ENCODE assay signal across 14 cellular contexts in genomic region chr6:113351183-113351834, GRCh38.
DNase-seq lines count a peak whose midpoint lies in the region; ATAC-seq and TF ChIP-seq lines count a peak whose summit lies in the region.
"Had no signal": no experiment of that assay in that cellular context is flagged by ENCODE, and none has a peak within 500 bp of the region (broad histone marks: within the 10 kb centered on the region; RNA-seq: fewer than 3 reads in every experiment).

No MANE protein-coding gene starts in this region.

- CTCF ChIA-PET in SK-N-SH (lab: Yijun Ruan, JAX), result no interaction called here

- H4K20me1 ChIP-seq in SK-N-SH (ENCODE audit: insufficient read depth) (no peaks in the 10 kb centered on the region), fibroblast of lung (ENCODE audit: control insufficient read depth, extremely low read depth, insufficient read depth, low read length) (no peaks in the 10 kb centered on the region)

- H2AFZ ChIP-seq in SK-N-SH (ENCODE audit: low read depth) (no peak overlapping the region), fibroblast of lung (ENCODE audit: low read length) (no peak overlapping the region)

- no peaks in the 10 kb centered on the region for H3K9me2 ChIP-seq in SK-N-SH

- 33% methylated on average over 4 of the region's 4 CpGs for WGBS in SK-N-SH (ENCODE audit: low lambda C conversion rate)

- TF ChIP-seq EP300 in SK-N-SH (IDR thresholded peaks at IDR 0.05; ENCODE audit: borderline replicate concordance in 1 of 2, low read depth in 1 of 2, low read length in 1 of 2), result peak; percentile 61 to 66; a peak in 1 of 4 replicates

- H3K9ac ChIP-seq in SK-N-SH (peak overlapping the region; percentile 69; the same call in 1 of the 2 replicates), fibroblast of lung (ENCODE audit: insufficient read depth, low read length) (no peak overlapping the region)

- peak; percentile 58 for ATAC-seq in sciatic nerve
- no peak for ATAC-seq in HG03280 (IDR thresholded peaks at IDR 0.05; ENCODE audit: unreplicated experiment)

- H3K4me3 ChIP-seq in SK-N-SH (ENCODE audit: low read depth in 2 of 2, low read length in 1 of 2) (no peak overlapping the region), fibroblast of lung (replicated peaks in 1 of 4; ENCODE audit: control extremely low read depth in 1 of 4, insufficient read depth in 1 of 4, low read depth in 3 of 4, low read length in 4 of 4) (no peak overlapping the region)

- DNase-seq in DMS 273 (lab: John Stamatoyannopoulos, UW; ENCODE audit: unreplicated experiment), result peak; percentile 19
- DNase-seq in DMS 273 treated with DMSO at 0.1 percent for 48 hours (lab: John Stamatoyannopoulos, UW), result no peak
- DNase-seq in SK-N-SH, result no peak
- DNase-seq in fibroblast of lung (ENCODE audit: low read depth in 2 of 2), result peak; percentile 72 to 92
- DNase-seq in sciatic nerve (ENCODE audit: low spot score), result no peak
- DNase-seq in NCI-H774 (lab: John Stamatoyannopoulos, UW), result no peak
- DNase-seq in activated CD4-positive, alpha-beta T cell treated with anti-CD3 and anti-CD28 coated beads for 48 hours, result no peak
- DNase-seq: activated CD4-positive, alpha-beta memory T cell treated with anti-CD3 and anti-CD28 coated beads, Interleukin-2, amount 10 ng/mL, durations not matched to agents 7 days and 5 days; activated naive CD4-positive, alpha-beta T cell treated with Interleukin-2 at 50 U/mL for 16 hours; DMS79 treated with DMSO at 0.1 percent for 48 hours; mesendoderm; NCI-H524 treated with DMSO at 0.1 percent for 48 hours; substantia nigra had no signal

- intact Hi-C loops in sciatic nerve (cut with DNase I), result no loop called here

- H3F3A ChIP-seq in SK-N-SH (replicated peaks; ENCODE audit: insufficient read depth), result peaks cover 45% of the 10 kb centered on the region

- POLR2A ChIA-PET in SK-N-SH (lab: Yijun Ruan, JAX), result no interaction called here

- no peak for TF ChIP-seq RAD21 in SK-N-SH (IDR thresholded peaks at IDR 0.05; ENCODE audit: low read length)

- H3K27ac ChIP-seq in SK-N-SH (ENCODE audit: low read depth in 2 of 2, low read length in 1 of 2) (peak overlapping the region; percentile 89 to 95), fibroblast of lung (ENCODE audit: insufficient read depth, low read length) (peak overlapping the region; percentile 83)

- H3K79me2 ChIP-seq in SK-N-SH (ENCODE audit: insufficient read depth) (no peaks in the 10 kb centered on the region), fibroblast of lung (ENCODE audit: control insufficient read depth, insufficient read depth, low read length) (no peaks in the 10 kb centered on the region)

- no peak for TF ChIP-seq CTCF in SK-N-SH (IDR thresholded peaks at IDR 0.05)
- TF ChIP-seq CTCF in fibroblast of lung (conservative IDR thresholded peaks at IDR 0.05 in 1 of 2, IDR thresholded peaks at IDR 0.05 in 1 of 2; ENCODE audit: low read depth in 1 of 2, low read length in 2 of 2), result no peak

- no peaks in the 10 kb centered on the region for H3K9me3 ChIP-seq in SK-N-SH
- H3K9me3 ChIP-seq in fibroblast of lung (ENCODE audit: control insufficient read depth, insufficient read depth, low read depth, low read length), result no peaks in the 10 kb centered on the region

- H3K36me3 ChIP-seq in SK-N-SH (replicated peaks in 1 of 2; ENCODE audit: control insufficient read depth in 1 of 2, insufficient read depth in 2 of 2, low read length in 1 of 2), result no peaks in the 10 kb centered on the region
- no peaks in the 10 kb centered on the region for H3K36me3 ChIP-seq in fibroblast of lung (ENCODE audit: control insufficient read depth, insufficient read depth, low read length)

- no peaks in the 10 kb centered on the region for H3K27me3 ChIP-seq in SK-N-SH (ENCODE audit: insufficient read depth)
- H3K27me3 ChIP-seq in fibroblast of lung (ENCODE audit: control insufficient read depth, insufficient read depth, low read length), result no peaks in the 10 kb centered on the region

- H3K4me2 ChIP-seq in SK-N-SH (peak overlapping the region; percentile 61), fibroblast of lung (ENCODE audit: extremely low read depth, insufficient read depth, low read length) (peak overlapping the region; percentile 84)

- H3K4me1 ChIP-seq in SK-N-SH (ENCODE audit: control insufficient read depth in 1 of 2, insufficient read depth in 2 of 2, low read depth in 1 of 2, low read length in 1 of 2), result peaks cover 8 to 41% of the 10 kb centered on the region in 2 experiments
- peaks cover 23% of the 10 kb centered on the region for H3K4me1 ChIP-seq in fibroblast of lung (ENCODE audit: control insufficient read depth, extremely low read depth, insufficient read depth, low read length)

TF ChIP-seq in SK-N-SH, 30 proteins besides CTCF, POLR2A, EP300 and RAD21:
- TF ChIP-seq, protein P1, sequence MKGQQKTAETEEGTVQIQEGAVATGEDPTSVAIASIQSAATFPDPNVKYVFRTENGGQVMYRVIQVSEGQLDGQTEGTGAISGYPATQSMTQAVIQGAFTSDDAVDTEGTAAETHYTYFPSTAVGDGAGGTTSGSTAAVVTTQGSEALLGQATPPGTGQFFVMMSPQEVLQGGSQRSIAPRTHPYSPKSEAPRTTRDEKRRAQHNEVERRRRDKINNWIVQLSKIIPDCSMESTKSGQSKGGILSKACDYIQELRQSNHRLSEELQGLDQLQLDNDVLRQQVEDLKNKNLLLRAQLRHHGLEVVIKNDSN (IDR thresholded peaks at IDR 0.05; ENCODE audit: borderline replicate concordance, low read depth), result no peak
- TF ChIP-seq, protein P2, sequence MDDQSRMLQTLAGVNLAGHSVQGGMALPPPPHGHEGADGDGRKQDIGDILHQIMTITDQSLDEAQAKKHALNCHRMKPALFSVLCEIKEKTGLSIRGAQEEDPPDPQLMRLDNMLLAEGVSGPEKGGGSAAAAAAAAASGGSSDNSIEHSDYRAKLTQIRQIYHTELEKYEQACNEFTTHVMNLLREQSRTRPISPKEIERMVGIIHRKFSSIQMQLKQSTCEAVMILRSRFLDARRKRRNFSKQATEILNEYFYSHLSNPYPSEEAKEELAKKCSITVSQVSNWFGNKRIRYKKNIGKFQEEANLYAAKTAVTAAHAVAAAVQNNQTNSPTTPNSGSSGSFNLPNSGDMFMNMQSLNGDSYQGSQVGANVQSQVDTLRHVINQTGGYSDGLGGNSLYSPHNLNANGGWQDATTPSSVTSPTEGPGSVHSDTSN (IDR thresholded peaks at IDR 0.05), result peak; percentile 59
- TF ChIP-seq TCF12 (IDR thresholded peaks at IDR 0.05) (peak; percentile 80), TEAD4 (IDR thresholded peaks at IDR 0.05; ENCODE audit: borderline replicate concordance, insufficient read depth) (peak; percentile 48; the same call in 1 of the 2 replicates), GATA2 (CRISPR knock-in tag; IDR thresholded peaks at IDR 0.05) (no peak), NFIC (IDR thresholded peaks at IDR 0.05; ENCODE audit: borderline replicate concordance) (peak; percentile 68; the same call in 1 of the 2 replicates), SIN3A (IDR thresholded peaks at IDR 0.05; ENCODE audit: borderline replicate concordance, low read depth, low read length) (no peak), POLR2AphosphoS5 (IDR thresholded peaks at IDR 0.05; ENCODE audit: low read depth, low read length) (peak; percentile 52; the same call in 1 of the 2 replicates), IRF3 (IDR thresholded peaks at IDR 0.05; ENCODE audit: low read depth, low read length) (no peak), FOXJ3 (CRISPR knock-in tag; IDR thresholded peaks at IDR 0.05) (no peak), MEF2A (IDR thresholded peaks at IDR 0.05; ENCODE audit: borderline replicate concordance, low read depth) (no peak), SMC3 (IDR thresholded peaks at IDR 0.05; ENCODE audit: low read depth, low read length) (no peak), RCOR1 (IDR thresholded peaks at IDR 0.05; ENCODE audit: low read length) (no peak), JUND (IDR thresholded peaks at IDR 0.05) (peak; percentile 22; the same call in 1 of the 2 replicates)
- TF ChIP-seq, protein P3, sequence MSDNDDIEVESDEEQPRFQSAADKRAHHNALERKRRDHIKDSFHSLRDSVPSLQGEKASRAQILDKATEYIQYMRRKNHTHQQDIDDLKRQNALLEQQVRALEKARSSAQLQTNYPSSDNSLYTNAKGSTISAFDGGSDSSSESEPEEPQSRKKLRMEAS (IDR thresholded peaks at IDR 0.05; ENCODE audit: low read depth), result no peak

Comparison
In these comparisons a context has a peak if more than half of its experiments do, and no peak if none do; other contexts are left out.
1. DNase-seq: peak in DMS 273 (single experiment) and fibroblast of lung (2 of 2); none in DMS 273 treated with DMSO at 0.1 percent for 48 hours (single experiment), SK-N-SH (single experiment), sciatic nerve (single experiment), NCI-H774 (single experiment) and activated CD4-positive, alpha-beta T cell treated with anti-CD3 and anti-CD28 coated beads for 48 hours (single experiment).